In genomic region chr1:160789051-160789701, GRCh38 we compare ENCODE assay signal across 20 cellular contexts. TPM values are rescaled to one million over a fixed set of nuclear protein-coding genes. Genes with fewer than 3 reads are reported as not detected.
DNase-seq lines count a peak whose midpoint lies in the region; ATAC-seq and TF ChIP-seq lines count a peak whose summit lies in the region.
"Had no signal": no experiment of that assay in that cellular context is flagged by ENCODE, and none has a peak within 500 bp of the region (broad histone marks: within the 10 kb centered on the region; RNA-seq: fewer than 3 reads in every experiment).

No MANE protein-coding gene starts in this region.

- H3K4me3 ChIP-seq in GM23338: no peak overlapping the region
- H3K4me3 ChIP-seq: body of pancreas had no signal

- DNase-seq in islet precursor cell (peak; percentile 48), DMS153 treated with DMSO at 0.1 percent for 48 hours (lab: John Stamatoyannopoulos, UW; ENCODE audit: unreplicated experiment) (no peak), NOMO-1 (lab: John Stamatoyannopoulos, UW; ENCODE audit: unreplicated experiment in 2 of 2) (no peak), GM23338 (ENCODE audit: low spot score) (no peak), Right ventricle myocardium superior (no peak)
- DNase-seq: activated gamma-delta T cell treated with Interleukin-2 at 50 U/mL for 16 hours, AML-193, H7, hypothalamus, left colon, NCI-H1436 treated with DMSO at 0.1 percent for 48 hours, NCI-H345 had no signal

- no peaks in the 10 kb centered on the region for H3F3A ChIP-seq in GM23338 (replicated peaks; ENCODE audit: low read depth)

- peak; percentile 14 for TF ChIP-seq POLR2A in GM18505 (IDR thresholded peaks at IDR 0.05; ENCODE audit: borderline replicate concordance, extremely low read depth, insufficient read depth, insufficient read length)

- H3K27me3 ChIP-seq in GM23338 (ENCODE audit: insufficient read depth): no peaks in the 10 kb centered on the region
- H3K27me3 ChIP-seq: body of pancreas had no signal

- peaks cover 4% of the 10 kb centered on the region; the same call in 1 of the 3 replicates for H3K4me1 Mint-ChIP-seq in GM23338

- no peaks in the 10 kb centered on the region for H3K36me3 ChIP-seq in GM23338 (ENCODE audit: insufficient read depth)

- no peaks in the 10 kb centered on the region for H4K20me1 ChIP-seq in GM23338 (replicated peaks; ENCODE audit: insufficient read depth)

- intact Hi-C loops in Right ventricle myocardium superior (cut with DNase I): no loop called here

- no peak for TF ChIP-seq CTCF in GM23338 (conservative IDR thresholded peaks at IDR 0.05; ENCODE audit: low read depth in 2 of 2)

- H2AFZ ChIP-seq in GM23338: no peak overlapping the region
- H2AFZ ChIP-seq: parathyroid adenoma had no signal

- no peaks in the 10 kb centered on the region for H3K36me3 Mint-ChIP-seq in GM23338 (ENCODE audit: low read depth)

- H3K27ac ChIP-seq in GM23338 (ENCODE audit: low read depth): no peak overlapping the region
- H3K27ac ChIP-seq: body of pancreas, parathyroid adenoma had no signal

- peaks cover 2% of the 10 kb centered on the region; the same call in 2 of the 3 replicates for H3K9me3 Mint-ChIP-seq in GM23338

- no peaks in the 10 kb centered on the region for H3K79me2 ChIP-seq in GM23338 (replicated peaks; ENCODE audit: insufficient read depth)
- H3K79me2 ChIP-seq: parathyroid adenoma had no signal

- H3K27ac Mint-ChIP-seq in GM23338: no peak overlapping the region

- H3K4me2 ChIP-seq in GM23338: no peak overlapping the region

- H3K4me3 Mint-ChIP-seq in GM23338: no peak overlapping the region

- ATAC-seq in GM18505 (IDR thresholded peaks at IDR 0.05; ENCODE audit: unreplicated experiment) (peak; percentile 21), HG02588 (IDR thresholded peaks at IDR 0.05; ENCODE audit: unreplicated experiment) (peak; percentile 16), HG03439 (IDR thresholded peaks at IDR 0.05; ENCODE audit: unreplicated experiment) (peak; percentile 44), GM23338 (no peak), Right ventricle myocardium superior (ENCODE audit: poor library complexity) (no peak)
- ATAC-seq: body of pancreas, left colon had no signal

- H3K4me1 ChIP-seq in GM23338 (ENCODE audit: insufficient read depth): no peaks in the 10 kb centered on the region
- H3K4me1 ChIP-seq: body of pancreas, parathyroid adenoma had no signal

- H3K27me3 Mint-ChIP-seq in GM23338 (ENCODE audit: insufficient read depth, low read depth, poor library complexity): peaks cover 3% of the 10 kb centered on the region

- no peaks in the 10 kb centered on the region for H3K9me2 ChIP-seq in GM23338 (ENCODE audit: insufficient read depth)

TF ChIP-seq in GM23338, 12 proteins besides CTCF, POLR2A, EP300 and RAD21 (continues in another document):
- TF ChIP-seq ZNF114 (CRISPR knock-in tag; IDR thresholded peaks at IDR 0.05) (no peak), EZH2phosphoT487 (IDR thresholded peaks at IDR 0.05; ENCODE audit: unreplicated experiment) (no peak), POLR2AphosphoS5 (IDR thresholded peaks at IDR 0.05; ENCODE audit: low read depth) (no peak), REST (IDR thresholded peaks at IDR 0.05; ENCODE audit: unreplicated experiment) (no peak), EZH2 (IDR thresholded peaks at IDR 0.05; ENCODE audit: low read depth, unreplicated experiment) (no peak), CREB1 (CRISPR knock-in tag; IDR thresholded peaks at IDR 0.05; ENCODE audit: low read depth) (no peak), NANOG (IDR thresholded peaks at IDR 0.05; ENCODE audit: borderline replicate concordance) (no peak), STAT1 (IDR thresholded peaks at IDR 0.05; ENCODE audit: unreplicated experiment) (no peak), JUNB (IDR thresholded peaks at IDR 0.05; ENCODE audit: unreplicated experiment) (no peak)
- TF ChIP-seq, protein P1, sequence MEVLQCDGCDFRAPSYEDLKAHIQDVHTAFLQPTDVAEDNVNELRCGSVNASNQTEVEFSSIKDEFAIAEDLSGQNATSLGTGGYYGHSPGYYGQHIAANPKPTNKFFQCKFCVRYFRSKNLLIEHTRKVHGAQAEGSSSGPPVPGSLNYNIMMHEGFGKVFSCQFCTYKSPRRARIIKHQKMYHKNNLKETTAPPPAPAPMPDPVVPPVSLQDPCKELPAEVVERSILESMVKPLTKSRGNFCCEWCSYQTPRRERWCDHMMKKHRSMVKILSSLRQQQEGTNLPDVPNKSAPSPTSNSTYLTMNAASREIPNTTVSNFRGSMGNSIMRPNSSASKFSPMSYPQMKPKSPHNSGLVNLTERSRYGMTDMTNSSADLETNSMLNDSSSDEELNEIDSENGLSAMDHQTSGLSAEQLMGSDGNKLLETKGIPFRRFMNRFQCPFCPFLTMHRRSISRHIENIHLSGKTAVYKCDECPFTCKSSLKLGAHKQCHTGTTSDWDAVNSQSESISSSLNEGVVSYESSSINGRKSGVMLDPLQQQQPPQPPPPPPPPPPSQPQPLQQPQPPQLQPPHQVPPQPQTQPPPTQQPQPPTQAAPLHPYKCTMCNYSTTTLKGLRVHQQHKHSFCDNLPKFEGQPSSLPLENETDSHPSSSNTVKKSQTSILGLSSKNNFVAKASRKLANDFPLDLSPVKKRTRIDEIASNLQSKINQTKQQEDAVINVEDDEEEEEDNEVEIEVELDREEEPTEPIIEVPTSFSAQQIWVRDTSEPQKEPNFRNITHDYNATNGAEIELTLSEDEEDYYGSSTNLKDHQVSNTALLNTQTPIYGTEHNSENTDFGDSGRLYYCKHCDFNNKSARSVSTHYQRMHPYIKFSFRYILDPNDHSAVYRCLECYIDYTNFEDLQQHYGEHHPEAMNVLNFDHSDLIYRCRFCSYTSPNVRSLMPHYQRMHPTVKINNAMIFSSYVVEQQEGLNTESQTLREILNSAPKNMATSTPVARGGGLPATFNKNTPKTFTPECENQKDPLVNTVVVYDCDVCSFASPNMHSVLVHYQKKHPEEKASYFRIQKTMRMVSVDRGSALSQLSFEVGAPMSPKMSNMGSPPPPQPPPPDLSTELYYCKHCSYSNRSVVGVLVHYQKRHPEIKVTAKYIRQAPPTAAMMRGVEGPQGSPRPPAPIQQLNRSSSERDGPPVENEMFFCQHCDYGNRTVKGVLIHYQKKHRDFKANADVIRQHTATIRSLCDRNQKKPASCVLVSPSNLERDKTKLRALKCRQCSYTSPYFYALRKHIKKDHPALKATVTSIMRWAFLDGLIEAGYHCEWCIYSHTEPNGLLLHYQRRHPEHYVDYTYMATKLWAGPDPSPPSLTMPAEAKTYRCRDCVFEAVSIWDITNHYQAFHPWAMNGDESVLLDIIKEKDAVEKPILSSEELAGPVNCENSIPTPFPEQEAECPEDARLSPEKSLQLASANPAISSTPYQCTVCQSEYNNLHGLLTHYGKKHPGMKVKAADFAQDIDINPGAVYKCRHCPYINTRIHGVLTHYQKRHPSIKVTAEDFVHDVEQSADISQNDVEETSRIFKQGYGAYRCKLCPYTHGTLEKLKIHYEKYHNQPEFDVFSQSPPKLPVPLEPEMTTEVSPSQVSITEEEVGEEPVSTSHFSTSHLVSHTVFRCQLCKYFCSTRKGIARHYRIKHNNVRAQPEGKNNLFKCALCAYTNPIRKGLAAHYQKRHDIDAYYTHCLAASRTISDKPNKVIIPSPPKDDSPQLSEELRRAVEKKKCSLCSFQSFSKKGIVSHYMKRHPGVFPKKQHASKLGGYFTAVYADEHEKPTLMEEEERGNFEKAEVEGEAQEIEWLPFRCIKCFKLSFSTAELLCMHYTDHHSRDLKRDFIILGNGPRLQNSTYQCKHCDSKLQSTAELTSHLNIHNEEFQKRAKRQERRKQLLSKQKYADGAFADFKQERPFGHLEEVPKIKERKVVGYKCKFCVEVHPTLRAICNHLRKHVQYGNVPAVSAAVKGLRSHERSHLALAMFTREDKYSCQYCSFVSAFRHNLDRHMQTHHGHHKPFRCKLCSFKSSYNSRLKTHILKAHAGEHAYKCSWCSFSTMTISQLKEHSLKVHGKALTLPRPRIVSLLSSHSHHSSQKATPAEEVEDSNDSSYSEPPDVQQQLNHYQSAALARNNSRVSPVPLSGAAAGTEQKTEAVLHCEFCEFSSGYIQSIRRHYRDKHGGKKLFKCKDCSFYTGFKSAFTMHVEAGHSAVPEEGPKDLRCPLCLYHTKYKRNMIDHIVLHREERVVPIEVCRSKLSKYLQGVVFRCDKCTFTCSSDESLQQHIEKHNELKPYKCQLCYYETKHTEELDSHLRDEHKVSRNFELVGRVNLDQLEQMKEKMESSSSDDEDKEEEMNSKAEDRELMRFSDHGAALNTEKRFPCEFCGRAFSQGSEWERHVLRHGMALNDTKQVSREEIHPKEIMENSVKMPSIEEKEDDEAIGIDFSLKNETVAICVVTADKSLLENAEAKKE (CRISPR knock-in tag; IDR thresholded peaks at IDR 0.05): no peak

RNA-seq across cellular contexts. Expression of gene LY9, which starts 6.8 kb away (rescaled TPM):
- total RNA-seq in GM23338 (2014; rRNA removed; shearing (Covaris generic)): not detected in 2 replicates
- not detected in 2 replicates for polyA plus RNA-seq in GM23338 (2016; fragmentation: Nextera tagmentation; extraction: Ambion mirVana)
- total RNA-seq in Right ventricle myocardium superior: not detected
- total RNA-seq: LHCN-M2, SK-MEL-5, temporal lobe had no signal

RNA-seq across cellular contexts. Expression of gene SLAMF7, which starts 50.1 kb away (rescaled TPM):
- total RNA-seq in GM23338 (2014; rRNA removed; shearing (Covaris generic)): not detected in 2 replicates
- polyA plus RNA-seq in GM23338 (2016; fragmentation: Nextera tagmentation; extraction: Ambion mirVana): 0.11 and 0.14 TPM in 2 replicates
- total RNA-seq in Right ventricle myocardium superior: 0.16 TPM
- total RNA-seq: LHCN-M2 had no signal

Comparison
In these comparisons a context has a peak if more than half of its experiments do, and no peak if none do; other contexts are left out.
1. ATAC-seq: peak in GM18505 (single experiment), HG02588 (single experiment) and HG03439 (single experiment); none in GM23338 (single experiment) and Right ventricle myocardium superior (single experiment).